Comparison of ENCODE assay signal across 8 cellular contexts in genomic region chr15:67068724-67069400, GRCh38. TPM values are rescaled to one million over a fixed set of nuclear protein-coding genes. Genes with fewer than 3 reads are reported as not detected.
A peak's percentile ranks its signal among the peaks of the same experiment; 100 is the strongest.
DNase-seq lines count a peak whose midpoint lies in the region; TF ChIP-seq lines count a peak whose summit lies in the region.

No MANE protein-coding gene starts in this region.

- peak overlapping the region; percentile 96 for H3K27ac ChIP-seq in ascending aorta
- peak overlapping the region; percentile 33 for H3K27ac ChIP-seq in mesodermal cell (ENCODE audit: low read depth, low read length, severe bottlenecking)

- WGBS in mesodermal cell (ENCODE audit: insufficient coverage in 2 of 2), 2 experiments: 71 to 80% methylated on average over 1 to 5 of the region's 6 CpGs

- H3K36me3 ChIP-seq in ascending aorta (no peaks in the 10 kb centered on the region), mesodermal cell (ENCODE audit: control insufficient read depth, insufficient read depth, low read length) (peaks cover 20% of the 10 kb centered on the region)

- H3K27me3 ChIP-seq in ascending aorta: no peaks in the 10 kb centered on the region

- H3K9me3 ChIP-seq in ascending aorta: no peaks in the 10 kb centered on the region
- H3K9me3 ChIP-seq in mesodermal cell (ENCODE audit: control insufficient read depth, low read length): no peaks in the 10 kb centered on the region

- H3K4me3 ChIP-seq in ascending aorta (peak overlapping the region; percentile 85 to 94), mesodermal cell (ENCODE audit: extremely low read depth, insufficient read depth, low read length, poor library complexity, severe bottlenecking) (peak overlapping the region; percentile 98)

- TF ChIP-seq CTCF in ascending aorta (IDR thresholded peaks at IDR 0.05): no peak

- H3K4me1 ChIP-seq in ascending aorta (peaks cover 8 to 33% of the 10 kb centered on the region in 2 donors), mesodermal cell (ENCODE audit: control insufficient read depth, insufficient read depth, low read length, poor library complexity, severe bottlenecking) (peaks cover 57% of the 10 kb centered on the region)

- intact Hi-C loops in ascending aorta (cut with DNase I): loop anchor here (5.0 kb wide), 2 partner anchors 38 to 78 kb away; no protein-coding TSS in a partner anchor

- DNase-seq in stimulated activated CD4-positive, alpha-beta T cell treated with anti-CD3 and anti-CD28 coated beads, Interleukin-4, amount 100 ng/mL, for 24 hours: peak; percentile 21
- DNase-seq in stimulated activated CD4-positive, alpha-beta T cell treated with anti-CD3 and anti-CD28 coated beads, Interleukin-1b, Interleukin-23, amount 100 ng/mL, for 48 hours: no peak
- DNase-seq in ascending aorta (ENCODE audit: low spot score in 2 of 2) (no peak), amniotic stem cell (lab: John Stamatoyannopoulos, UW) (no peak), NCI-H2196 treated with DMSO at 0.1 percent for 48 hours (lab: John Stamatoyannopoulos, UW; ENCODE audit: unreplicated experiment) (no peak), dedifferentiated amniotic fluid mesenchymal stem cell (ENCODE audit: extremely low spot score) (no peak), SK-N-DZ (ENCODE audit: low spot score) (no peak)

RNA-seq across cellular contexts. Expression of gene SMAD3, which starts 3.5 kb away (rescaled TPM):
- total RNA-seq in ascending aorta: 89.3 TPM
- polyA plus RNA-seq in mesodermal cell (2013, experiment 1 of 2): 38.8 TPM
- 36.1 TPM for polyA plus RNA-seq in mesodermal cell (2013, experiment 2 of 2)
- polyA plus RNA-seq in SK-N-DZ (2014; cell fraction: cytosol; rRNA removed): 9.6 and 9.9 TPM in 2 replicates
- 9.2 and 14.6 TPM in 2 replicates for polyA plus RNA-seq in SK-N-DZ (2014; cell fraction: nucleus; rRNA removed)
